ENCODE assay signal across 2 cellular contexts in the genomic region with DNA sequence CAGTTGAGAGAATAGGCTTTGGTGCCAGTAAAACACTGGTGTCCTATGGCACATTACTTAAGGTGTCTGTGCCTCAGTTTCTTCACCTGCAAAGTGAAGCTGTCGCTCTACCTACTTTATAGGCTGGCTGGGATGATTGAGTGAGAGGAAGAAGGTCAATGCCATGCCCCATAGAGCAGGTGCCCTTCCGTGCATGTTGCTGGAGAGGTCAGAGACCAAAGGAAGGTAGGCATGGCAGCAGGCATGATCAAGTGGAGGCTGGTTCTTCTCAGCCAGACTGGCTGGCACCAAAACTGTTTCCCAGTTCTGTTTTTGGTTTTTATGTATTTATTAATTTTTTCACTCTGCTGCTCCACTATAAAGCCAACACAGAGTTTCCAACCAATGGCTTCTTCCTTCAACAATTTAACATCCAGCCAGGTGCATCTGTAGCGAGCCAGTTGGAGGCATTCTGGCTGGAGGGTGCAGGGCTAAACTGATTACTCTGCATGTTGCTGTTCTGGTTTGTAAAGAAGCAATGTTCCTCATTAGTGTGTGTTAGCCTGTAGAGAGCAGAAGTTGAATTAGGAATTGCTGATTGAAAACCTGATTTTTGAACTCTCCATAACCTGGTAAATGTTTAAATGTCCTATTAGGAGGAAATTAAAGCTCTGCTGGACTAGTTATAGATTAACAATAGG.
TF ChIP-seq lines count a peak whose summit lies in the region.

No MANE protein-coding gene starts in this region.

TF ChIP-seq in HepG2, 621 proteins besides CTCF, POLR2A, EP300 and RAD21:
- TF ChIP-seq CHCHD3 (CRISPR knock-in tag; IDR thresholded peaks at IDR 0.05) (no peak), ZNF564 (CRISPR knock-in tag; IDR thresholded peaks at IDR 0.05) (no peak), KLF12 (CRISPR knock-in tag; IDR thresholded peaks at IDR 0.05; ENCODE audit: borderline replicate concordance) (no peak), RFX1 (IDR thresholded peaks at IDR 0.05) (no peak), ZSCAN12 (CRISPR knock-in tag; IDR thresholded peaks at IDR 0.05) (no peak), ZFYVE20 (CRISPR knock-in tag; IDR thresholded peaks at IDR 0.05; ENCODE audit: borderline replicate concordance, low read depth) (no peak), ZFX (CRISPR knock-in tag; IDR thresholded peaks at IDR 0.05; ENCODE audit: low read depth) (no peak)
- TF ChIP-seq, protein P1, sequence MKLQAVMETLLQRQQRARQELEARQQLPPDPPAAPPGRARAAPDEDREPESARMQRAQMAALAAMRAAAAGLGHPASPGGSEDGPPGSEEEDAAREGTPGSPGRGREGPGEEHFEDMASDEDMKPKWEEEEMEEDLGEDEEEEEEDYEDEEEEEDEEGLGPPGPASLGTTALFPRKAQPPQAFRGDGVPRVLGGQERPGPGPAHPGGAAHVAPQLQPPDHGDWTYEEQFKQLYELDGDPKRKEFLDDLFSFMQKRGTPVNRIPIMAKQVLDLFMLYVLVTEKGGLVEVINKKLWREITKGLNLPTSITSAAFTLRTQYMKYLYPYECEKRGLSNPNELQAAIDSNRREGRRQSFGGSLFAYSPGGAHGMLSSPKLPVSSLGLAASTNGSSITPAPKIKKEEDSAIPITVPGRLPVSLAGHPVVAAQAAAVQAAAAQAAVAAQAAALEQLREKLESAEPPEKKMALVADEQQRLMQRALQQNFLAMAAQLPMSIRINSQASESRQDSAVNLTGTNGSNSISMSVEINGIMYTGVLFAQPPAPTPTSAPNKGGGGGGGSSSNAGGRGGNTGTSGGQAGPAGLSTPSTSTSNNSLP (IDR thresholded peaks at IDR 0.05; ENCODE audit: low read depth, low read length), result no peak

TF ChIP-seq in SK-N-SH, 30 proteins besides CTCF, POLR2A, EP300 and RAD21:
- TF ChIP-seq JUND (IDR thresholded peaks at IDR 0.05), result no peak
- TF ChIP-seq, protein P2, sequence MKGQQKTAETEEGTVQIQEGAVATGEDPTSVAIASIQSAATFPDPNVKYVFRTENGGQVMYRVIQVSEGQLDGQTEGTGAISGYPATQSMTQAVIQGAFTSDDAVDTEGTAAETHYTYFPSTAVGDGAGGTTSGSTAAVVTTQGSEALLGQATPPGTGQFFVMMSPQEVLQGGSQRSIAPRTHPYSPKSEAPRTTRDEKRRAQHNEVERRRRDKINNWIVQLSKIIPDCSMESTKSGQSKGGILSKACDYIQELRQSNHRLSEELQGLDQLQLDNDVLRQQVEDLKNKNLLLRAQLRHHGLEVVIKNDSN (IDR thresholded peaks at IDR 0.05; ENCODE audit: borderline replicate concordance, low read depth), result no peak
- no peak for TF ChIP-seq FOSL2 (IDR thresholded peaks at IDR 0.05; ENCODE audit: borderline replicate concordance, low read depth)
- TF ChIP-seq RCOR1 (IDR thresholded peaks at IDR 0.05; ENCODE audit: low read length), result peak; percentile 89
- TF ChIP-seq, protein P3, sequence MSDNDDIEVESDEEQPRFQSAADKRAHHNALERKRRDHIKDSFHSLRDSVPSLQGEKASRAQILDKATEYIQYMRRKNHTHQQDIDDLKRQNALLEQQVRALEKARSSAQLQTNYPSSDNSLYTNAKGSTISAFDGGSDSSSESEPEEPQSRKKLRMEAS (IDR thresholded peaks at IDR 0.05; ENCODE audit: low read depth), result no peak
- TF ChIP-seq EZH2phosphoT487 (IDR thresholded peaks at IDR 0.05; ENCODE audit: borderline replicate concordance, low read depth), result no peak
- no peak for TF ChIP-seq MEF2A (IDR thresholded peaks at IDR 0.05; ENCODE audit: borderline replicate concordance, low read depth)
- TF ChIP-seq TCF12 (IDR thresholded peaks at IDR 0.05), result no peak
- no peak for TF ChIP-seq POLR2AphosphoS5 (IDR thresholded peaks at IDR 0.05; ENCODE audit: low read depth, low read length)
- TF ChIP-seq MXI1 (IDR thresholded peaks at IDR 0.05; ENCODE audit: low read depth, low read length), result 0 out of 2 replicates have a peak, but pooled peaks have one; percentile 19
- TF ChIP-seq, protein P4, sequence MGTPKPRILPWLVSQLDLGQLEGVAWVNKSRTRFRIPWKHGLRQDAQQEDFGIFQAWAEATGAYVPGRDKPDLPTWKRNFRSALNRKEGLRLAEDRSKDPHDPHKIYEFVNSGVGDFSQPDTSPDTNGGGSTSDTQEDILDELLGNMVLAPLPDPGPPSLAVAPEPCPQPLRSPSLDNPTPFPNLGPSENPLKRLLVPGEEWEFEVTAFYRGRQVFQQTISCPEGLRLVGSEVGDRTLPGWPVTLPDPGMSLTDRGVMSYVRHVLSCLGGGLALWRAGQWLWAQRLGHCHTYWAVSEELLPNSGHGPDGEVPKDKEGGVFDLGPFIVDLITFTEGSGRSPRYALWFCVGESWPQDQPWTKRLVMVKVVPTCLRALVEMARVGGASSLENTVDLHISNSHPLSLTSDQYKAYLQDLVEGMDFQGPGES (IDR thresholded peaks at IDR 0.05; ENCODE audit: low read depth, low read length), result no peak
- TF ChIP-seq, protein P5, sequence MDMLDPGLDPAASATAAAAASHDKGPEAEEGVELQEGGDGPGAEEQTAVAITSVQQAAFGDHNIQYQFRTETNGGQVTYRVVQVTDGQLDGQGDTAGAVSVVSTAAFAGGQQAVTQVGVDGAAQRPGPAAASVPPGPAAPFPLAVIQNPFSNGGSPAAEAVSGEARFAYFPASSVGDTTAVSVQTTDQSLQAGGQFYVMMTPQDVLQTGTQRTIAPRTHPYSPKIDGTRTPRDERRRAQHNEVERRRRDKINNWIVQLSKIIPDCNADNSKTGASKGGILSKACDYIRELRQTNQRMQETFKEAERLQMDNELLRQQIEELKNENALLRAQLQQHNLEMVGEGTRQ (IDR thresholded peaks at IDR 0.05; ENCODE audit: borderline replicate concordance, low read depth, low read length), result no peak
- TF ChIP-seq CHD2 (IDR thresholded peaks at IDR 0.05; ENCODE audit: low read length, partially characterized antibody), result peak; percentile 86
- TF ChIP-seq RXRA (IDR thresholded peaks at IDR 0.05; ENCODE audit: borderline replicate concordance, low read depth), result no peak
- TF ChIP-seq FOXJ3 (CRISPR knock-in tag; IDR thresholded peaks at IDR 0.05), result peak; percentile 62; the same call in 1 of the 2 replicates
- TF ChIP-seq, protein P6, sequence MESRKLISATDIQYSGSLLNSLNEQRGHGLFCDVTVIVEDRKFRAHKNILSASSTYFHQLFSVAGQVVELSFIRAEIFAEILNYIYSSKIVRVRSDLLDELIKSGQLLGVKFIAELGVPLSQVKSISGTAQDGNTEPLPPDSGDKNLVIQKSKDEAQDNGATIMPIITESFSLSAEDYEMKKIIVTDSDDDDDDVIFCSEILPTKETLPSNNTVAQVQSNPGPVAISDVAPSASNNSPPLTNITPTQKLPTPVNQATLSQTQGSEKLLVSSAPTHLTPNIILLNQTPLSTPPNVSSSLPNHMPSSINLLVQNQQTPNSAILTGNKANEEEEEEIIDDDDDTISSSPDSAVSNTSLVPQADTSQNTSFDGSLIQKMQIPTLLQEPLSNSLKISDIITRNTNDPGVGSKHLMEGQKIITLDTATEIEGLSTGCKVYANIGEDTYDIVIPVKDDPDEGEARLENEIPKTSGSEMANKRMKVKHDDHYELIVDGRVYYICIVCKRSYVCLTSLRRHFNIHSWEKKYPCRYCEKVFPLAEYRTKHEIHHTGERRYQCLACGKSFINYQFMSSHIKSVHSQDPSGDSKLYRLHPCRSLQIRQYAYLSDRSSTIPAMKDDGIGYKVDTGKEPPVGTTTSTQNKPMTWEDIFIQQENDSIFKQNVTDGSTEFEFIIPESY (IDR thresholded peaks at IDR 0.05; ENCODE audit: borderline replicate concordance, low read depth), result no peak
- TF ChIP-seq, protein P7, sequence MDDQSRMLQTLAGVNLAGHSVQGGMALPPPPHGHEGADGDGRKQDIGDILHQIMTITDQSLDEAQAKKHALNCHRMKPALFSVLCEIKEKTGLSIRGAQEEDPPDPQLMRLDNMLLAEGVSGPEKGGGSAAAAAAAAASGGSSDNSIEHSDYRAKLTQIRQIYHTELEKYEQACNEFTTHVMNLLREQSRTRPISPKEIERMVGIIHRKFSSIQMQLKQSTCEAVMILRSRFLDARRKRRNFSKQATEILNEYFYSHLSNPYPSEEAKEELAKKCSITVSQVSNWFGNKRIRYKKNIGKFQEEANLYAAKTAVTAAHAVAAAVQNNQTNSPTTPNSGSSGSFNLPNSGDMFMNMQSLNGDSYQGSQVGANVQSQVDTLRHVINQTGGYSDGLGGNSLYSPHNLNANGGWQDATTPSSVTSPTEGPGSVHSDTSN (IDR thresholded peaks at IDR 0.05), result no peak
- no peak for TF ChIP-seq FOXM1 (IDR thresholded peaks at IDR 0.05; ENCODE audit: low read depth)
- peak; percentile 70; the same call in 1 of the 2 replicates for TF ChIP-seq GATA2 (CRISPR knock-in tag; IDR thresholded peaks at IDR 0.05)
- no peak for TF ChIP-seq NRF1 (IDR thresholded peaks at IDR 0.05; ENCODE audit: low read depth, low read length)
